In genomic region chr11:45899086-45899447, GRCh38 we compare ENCODE assay signal across 8 cellular contexts. TPM values are rescaled to one million over a fixed set of nuclear protein-coding genes. Genes with fewer than 3 reads are reported as not detected.
DNase-seq lines count a peak whose midpoint lies in the region; ATAC-seq, FAIRE-seq and TF ChIP-seq lines count a peak whose summit lies in the region.

No MANE protein-coding gene starts in this region.

- TF ChIP-seq CTCF in left ventricle myocardium inferior (IDR thresholded peaks at IDR 0.05; ENCODE audit: borderline replicate concordance): no peak
- no peak for TF ChIP-seq CTCF in mammary epithelial cell (conservative IDR thresholded peaks at IDR 0.05 in 1 of 2, IDR thresholded peaks at IDR 0.05 in 1 of 2; ENCODE audit: extremely low read depth in 1 of 2, insufficient read depth in 1 of 2, low read depth in 1 of 2, low read length in 2 of 2)

- peak overlapping the region; percentile 65 for H3K27ac ChIP-seq in left ventricle myocardium inferior (replicated peaks)
- H3K27ac ChIP-seq in mammary epithelial cell (ENCODE audit: insufficient read depth, low read depth, low read length): no peak overlapping the region

- no peaks in the 10 kb centered on the region for H3K9me3 ChIP-seq in left ventricle myocardium inferior (replicated peaks)
- H3K9me3 ChIP-seq in mammary epithelial cell (replicated peaks; ENCODE audit: insufficient read depth, low read length): no peaks in the 10 kb centered on the region

- ATAC-seq in natural killer cell treated with Interleukin-12 subunit alpha and Interleukin-12 subunit beta and Interleukin-15 and Interleukin-18, amount 100 ng/mL, for 72 hours: no peak
- no peak for ATAC-seq in left lobe of liver

- CTCF ChIA-PET in mammary epithelial cell (lab: Charles Lee; ENCODE audit: low non-redundant PET): no interaction called here

- no peak overlapping the region for H3K27ac Mint-ChIP-seq in natural killer cell treated with Interleukin-12 subunit alpha and Interleukin-12 subunit beta and Interleukin-15 and Interleukin-18, amount 100 ng/mL, for 72 hours

- in situ Hi-C loops in mammary epithelial cell (cut with MboI; ENCODE audit: low sequenced_read_pairs in 2 of 2): no loop called here

- H3K36me3 ChIP-seq in left ventricle myocardium inferior: peaks cover 6% of the 10 kb centered on the region
- no peaks in the 10 kb centered on the region for H3K36me3 ChIP-seq in mammary epithelial cell (ENCODE audit: insufficient read depth, low read length)

- no peak overlapping the region for H3K9ac ChIP-seq in mammary epithelial cell (ENCODE audit: insufficient read depth, low read length)

- FAIRE-seq in GM19239 (lab: Jason Lieb, UNC): no peak

- no peaks in the 10 kb centered on the region for H4K20me1 ChIP-seq in mammary epithelial cell (ENCODE audit: insufficient read depth, low read length)

- dilution Hi-C loops in mammary epithelial cell (cut with HindIII; ENCODE audit: low sequenced_read_pairs): no loop called here

- no peaks in the 10 kb centered on the region for H3K27me3 ChIP-seq in left ventricle myocardium inferior (ENCODE audit: low read depth)
- no peaks in the 10 kb centered on the region for H3K27me3 ChIP-seq in mammary epithelial cell (ENCODE audit: insufficient read depth, low read length)

- H3K4me1 Mint-ChIP-seq in natural killer cell treated with Interleukin-12 subunit alpha and Interleukin-12 subunit beta and Interleukin-15 and Interleukin-18, amount 100 ng/mL, for 72 hours (ENCODE audit: low read depth in 2 of 2): peaks cover 0 to 4% of the 10 kb centered on the region in 2 donors

- H3K27me3 Mint-ChIP-seq in natural killer cell treated with Interleukin-12 subunit alpha and Interleukin-12 subunit beta and Interleukin-15 and Interleukin-18, amount 100 ng/mL, for 72 hours: peaks cover 0 to 13% of the 10 kb centered on the region in 2 donors

- H3K4me1 ChIP-seq in left ventricle myocardium inferior (peaks cover 31% of the 10 kb centered on the region), mammary epithelial cell (ENCODE audit: insufficient read depth, low read length) (peaks cover 13% of the 10 kb centered on the region)

- H3K79me2 ChIP-seq in mammary epithelial cell (ENCODE audit: insufficient read depth, low read length): no peaks in the 10 kb centered on the region

- no TSS peak for BruUV-seq in mammary epithelial cell (replicated peaks; lab: Mats Ljungman, UMichigan)

- WGBS in mammary epithelial cell (ENCODE audit: low coverage, missing lambda C conversion rate): 42% methylated on average over 2 of the region's 3 CpGs

- H3K4me3 ChIP-seq in left ventricle myocardium inferior: peak overlapping the region; percentile 73
- H3K4me3 ChIP-seq in mammary epithelial cell (replicated peaks in 1 of 3; ENCODE audit: insufficient read depth in 1 of 3, low read depth in 2 of 3, low read length in 3 of 3): no peak overlapping the region

- DNase-seq in left ventricle myocardium inferior (no peak), cardiac septum (ENCODE audit: low spot score) (no peak), mammary epithelial cell (no peak), DMS153 (lab: John Stamatoyannopoulos, UW) (no peak), GM19239 (ENCODE audit: insufficient read length, low spot score) (no peak), glomerular visceral epithelial cell (ENCODE audit: extremely low spot score) (no peak), left lobe of liver (ENCODE audit: low spot score) (no peak)
- DNase-seq in natural killer cell treated with Interleukin-12 subunit alpha and Interleukin-12 subunit beta and Interleukin-15 and Interleukin-18, amount 100 ng/mL, for 72 hours (ENCODE audit: low spot score): no peak

- no peaks in the 10 kb centered on the region for H3K36me3 Mint-ChIP-seq in natural killer cell treated with Interleukin-12 subunit alpha and Interleukin-12 subunit beta and Interleukin-15 and Interleukin-18, amount 100 ng/mL, for 72 hours

- no peaks in the 10 kb centered on the region for H3K9me3 Mint-ChIP-seq in natural killer cell treated with Interleukin-12 subunit alpha and Interleukin-12 subunit beta and Interleukin-15 and Interleukin-18, amount 100 ng/mL, for 72 hours

- intact Hi-C loops in left ventricle myocardium inferior (cut with micrococcal nuclease) (no loop called here), cardiac septum (cut with DNase I) (no loop called here), mammary epithelial cell (cut with micrococcal nuclease) (loop anchor here (2.0 to 5.0 kb wide), 2 partner anchors 20 to 52 kb away; partner anchors contain the start of gene CRY2)

- peak overlapping the region; percentile 87 for H3K4me2 ChIP-seq in mammary epithelial cell (ENCODE audit: insufficient read depth, low read depth, low read length)

- H2AFZ ChIP-seq in mammary epithelial cell (ENCODE audit: low read depth, low read length): peak overlapping the region; percentile 79

- H3K4me3 Mint-ChIP-seq in natural killer cell treated with Interleukin-12 subunit alpha and Interleukin-12 subunit beta and Interleukin-15 and Interleukin-18, amount 100 ng/mL, for 72 hours: peak overlapping the region; percentile 53

RNA-seq across cellular contexts. Expression of gene FREY1, which starts 8.0 kb away (rescaled TPM):
- total RNA-seq in left ventricle myocardium inferior (not detected), cardiac septum (0.54 TPM), mammary epithelial cell (1 to 10 TPM; 2.1 to 2.7 TPM), left lobe of liver (0.68 TPM)
- 0.24 TPM for polyA plus RNA-seq in mammary epithelial cell
- not detected for polyA minus RNA-seq in mammary epithelial cell
- total RNA-seq in natural killer cell treated with Interleukin-12 subunit alpha and Interleukin-12 subunit beta and Interleukin-15 and Interleukin-18, amount 100 ng/mL, for 72 hours: 1 to 10 TPM; 4.2 to 4.9 TPM

RNA-seq across cellular contexts. Expression of gene MAPK8IP1, which starts 13.6 kb away (rescaled TPM):
- 4.6 TPM for total RNA-seq in left ventricle myocardium inferior
- total RNA-seq in cardiac septum: 7.5 TPM
- total RNA-seq in mammary epithelial cell: 10 to 100 TPM in 1 of 2 donors, 1 to 10 TPM in 1; 6.7 to 11.0 TPM
- polyA plus RNA-seq in mammary epithelial cell: 3.2 TPM
- polyA minus RNA-seq in mammary epithelial cell: 6.0 TPM
- total RNA-seq in natural killer cell treated with Interleukin-12 subunit alpha and Interleukin-12 subunit beta and Interleukin-15 and Interleukin-18, amount 100 ng/mL, for 72 hours: 1 to 10 TPM; 2.0 to 3.4 TPM
- total RNA-seq in left lobe of liver: 8.0 TPM

RNA-seq across cellular contexts. Expression of gene PEX16, which starts 18.6 kb away (rescaled TPM):
- total RNA-seq in left ventricle myocardium inferior (10.9 TPM), cardiac septum (13.0 TPM), mammary epithelial cell (10 to 100 TPM; 28.5 to 30.9 TPM), left lobe of liver (37.0 TPM)
- 19.6 TPM for polyA plus RNA-seq in mammary epithelial cell
- polyA minus RNA-seq in mammary epithelial cell: 18.1 TPM
- 10 to 100 TPM; 55.3 to 62.8 TPM for total RNA-seq in natural killer cell treated with Interleukin-12 subunit alpha and Interleukin-12 subunit beta and Interleukin-15 and Interleukin-18, amount 100 ng/mL, for 72 hours

RNA-seq across cellular contexts. Expression of gene LARGE2, which starts 23.4 kb away (rescaled TPM):
- not detected for total RNA-seq in left ventricle myocardium inferior
- not detected for total RNA-seq in cardiac septum
- 10 to 100 TPM; 16.2 to 42.3 TPM for total RNA-seq in mammary epithelial cell
- 16.4 TPM for polyA plus RNA-seq in mammary epithelial cell
- polyA minus RNA-seq in mammary epithelial cell: 16.9 TPM
- 1 to 10 TPM in 1 of 2 donors, not detected in 1; 2.0 TPM for total RNA-seq in natural killer cell treated with Interleukin-12 subunit alpha and Interleukin-12 subunit beta and Interleukin-15 and Interleukin-18, amount 100 ng/mL, for 72 hours
- total RNA-seq in left lobe of liver: 2.9 TPM

RNA-seq across cellular contexts. Expression of gene CRY2, which starts 51.8 kb away (rescaled TPM):
- total RNA-seq in left ventricle myocardium inferior: 62.2 TPM
- 49.6 TPM for total RNA-seq in cardiac septum
- 10 to 100 TPM; 13.2 to 14.0 TPM for total RNA-seq in mammary epithelial cell
- 5.2 TPM for polyA plus RNA-seq in mammary epithelial cell
- polyA minus RNA-seq in mammary epithelial cell: 19.6 TPM
- 10 to 100 TPM; 22.8 to 28.5 TPM for total RNA-seq in natural killer cell treated with Interleukin-12 subunit alpha and Interleukin-12 subunit beta and Interleukin-15 and Interleukin-18, amount 100 ng/mL, for 72 hours
- total RNA-seq in left lobe of liver: 52.9 TPM
